In genomic region chr15:38129531-38130199, GRCh38 we compare ENCODE assay signal across 9 cellular contexts.
DNase-seq lines count a peak whose midpoint lies in the region; ATAC-seq and TF ChIP-seq lines count a peak whose summit lies in the region.
"Had no signal": no experiment of that assay in that cellular context is flagged by ENCODE, and none has a peak within 500 bp of the region (broad histone marks: within the 10 kb centered on the region; RNA-seq: fewer than 3 reads in every experiment).

No MANE protein-coding gene starts in this region.

- CTCF ChIA-PET in RWPE1 (lab: Yijun Ruan, JAX), result no interaction called here

- peak; percentile 44 to 62 for DNase-seq in NOMO-1 (lab: John Stamatoyannopoulos, UW; ENCODE audit: unreplicated experiment in 2 of 2)
- DNase-seq in NOMO-1 treated with dmso at 0.1 percent for 144 hours (lab: John Stamatoyannopoulos, UW; ENCODE audit: unreplicated experiment), result no peak
- peak; percentile 81 for DNase-seq in RWPE1 (ENCODE audit: low spot score)
- DNase-seq in erythroblast (lab: John Stamatoyannopoulos, UW), result no peak
- DNase-seq in DMS53 treated with DMSO at 0.1 percent for 48 hours (lab: John Stamatoyannopoulos, UW; ENCODE audit: unreplicated experiment), result no peak

- H3K4me3 ChIP-seq in neuron (ENCODE audit: low read length), result peak overlapping the region; percentile 68
- H3K4me3 ChIP-seq: A549 had no signal

- H2AFZ ChIP-seq in neuron (ENCODE audit: low read depth, low read length), result peak overlapping the region; percentile 70

- no peaks in the 10 kb centered on the region for H3K36me3 ChIP-seq in neuron (ENCODE audit: insufficient read depth, low read length)

- H3K9me3 ChIP-seq in neuron (ENCODE audit: low read length), result no peaks in the 10 kb centered on the region
- H3K9me3 ChIP-seq: A549 had no signal

- no peak for TF ChIP-seq POLR2A in erythroblast (IDR thresholded peaks at IDR 0.05; ENCODE audit: low read length)

- peak overlapping the region; percentile 93 for H3K27ac ChIP-seq in RWPE1
- H3K27ac ChIP-seq: A549 had no signal

- peaks cover 23% of the 10 kb centered on the region for H3K4me1 ChIP-seq in neuron (ENCODE audit: insufficient read depth, low read length)

- ATAC-seq in HG02840 (IDR thresholded peaks at IDR 0.05; ENCODE audit: low FRiP score, unreplicated experiment), result peak; percentile 76
- peak; percentile 73 for ATAC-seq in esophagus mucosa
- ATAC-seq: A549 had no signal

- H3K27me3 ChIP-seq in neuron (ENCODE audit: insufficient read depth, low read length), result no peaks in the 10 kb centered on the region

- no peak for TF ChIP-seq CTCF in RWPE1 (conservative IDR thresholded peaks at IDR 0.05; ENCODE audit: low read depth)

- POLR2A ChIA-PET in RWPE1 (lab: Yijun Ruan, JAX; ENCODE audit: low non-redundant PET), result no interaction called here

Comparison
In these comparisons a context has a peak if more than half of its experiments do, and no peak if none do; other contexts are left out.
1. DNase-seq: peak in NOMO-1 (2 of 2) and RWPE1 (single experiment); none in NOMO-1 treated with dmso at 0.1 percent for 144 hours (single experiment), erythroblast (0 of 2) and DMS53 treated with DMSO at 0.1 percent for 48 hours (single experiment).